Comparison of ENCODE assay signal across 8 cellular contexts in genomic region chr5:68252678-68253520, GRCh38. TPM values are rescaled to one million over a fixed set of nuclear protein-coding genes. Genes with fewer than 3 reads are reported as not detected.
DNase-seq lines count a peak whose midpoint lies in the region; ATAC-seq and TF ChIP-seq lines count a peak whose summit lies in the region.

No MANE protein-coding gene starts in this region.

- no peak overlapping the region for H3K4me2 ChIP-seq in mesenchymal stem cell (ENCODE audit: low read length, poor library complexity, severe bottlenecking)

- H3K27ac ChIP-seq in endodermal cell (ENCODE audit: low read depth, low read length) (no peak overlapping the region), mesenchymal stem cell (ENCODE audit: low read length, poor library complexity, severe bottlenecking) (no peak overlapping the region)

- H3K4me1 Mint-ChIP-seq in activated B cell treated with CpG ODN at 0.5 μM for 24 hours (peaks cover 83% of the 10 kb centered on the region), endodermal cell (peaks cover 47% of the 10 kb centered on the region)

- H3K9me3 Mint-ChIP-seq in activated B cell treated with CpG ODN at 0.5 μM for 24 hours (no peaks in the 10 kb centered on the region), endodermal cell (no peaks in the 10 kb centered on the region)

- H3K27me3 Mint-ChIP-seq in activated B cell treated with CpG ODN at 0.5 μM for 24 hours (no peaks in the 10 kb centered on the region), endodermal cell (ENCODE audit: insufficient read depth) (no peaks in the 10 kb centered on the region)

- ATAC-seq in activated B cell treated with CpG ODN at 0.5 μM for 24 hours (ENCODE audit: low read depth) = peak; percentile 75
- no peak for ATAC-seq in stimulated activated naive CD8-positive, alpha-beta T cell treated with anti-CD3 and anti-CD28 coated beads, Interleukin-15, Interleukin-2, amounts not matched to agents 100 U/mL and 50 U/mL, for 24 hours
- no peak for ATAC-seq in GM21528 (IDR thresholded peaks at IDR 0.05; ENCODE audit: low FRiP score, unreplicated experiment)

- CTCF ChIA-PET in activated B cell treated with CpG ODN at 0.5 μM for 24 hours (lab: Charles Lee) = interaction anchor here (0.8 to 6.9 kb wide), 18 partner anchors 9 to 1267 kb away, joined by 3 to 127 read pairs (median 4); partner anchors contain the start of gene PIK3R1

- H4K8ac ChIP-seq in mesenchymal stem cell (ENCODE audit: low read length) = no peak overlapping the region

- H3K9me3 ChIP-seq in endodermal cell (ENCODE audit: control insufficient read depth, low read length) = no peaks in the 10 kb centered on the region
- H3K9me3 ChIP-seq in mesenchymal stem cell (ENCODE audit: control insufficient read depth, low read length) = no peaks in the 10 kb centered on the region

- no peak overlapping the region for H3K18ac ChIP-seq in mesenchymal stem cell (ENCODE audit: low read depth in 1 of 2, low read length in 2 of 2)

- H3K4me3 ChIP-seq in endodermal cell (ENCODE audit: low read length) (no peak overlapping the region), mesenchymal stem cell (ENCODE audit: insufficient read depth in 1 of 2, low read depth in 1 of 2, low read length in 2 of 2) (peak overlapping the region in 1 of 2 experiments; percentile 59)

- H3K79me1 ChIP-seq in mesenchymal stem cell (replicated peaks; ENCODE audit: low read length, poor library complexity, severe bottlenecking) = peaks cover 23% of the 10 kb centered on the region

- H2AFZ ChIP-seq in mesenchymal stem cell (ENCODE audit: low read depth, low read length) = no peak overlapping the region

- H2BK120ac ChIP-seq in mesenchymal stem cell (ENCODE audit: low read depth, low read length) = no peak overlapping the region

- POLR2A ChIA-PET in activated B cell treated with CpG ODN at 0.5 μM for 24 hours (lab: Charles Lee) = interaction anchor here (0.6 to 2.2 kb wide), 6 partner anchors 13 to 1068 kb away, joined by 3 to 12 read pairs (median 4); partner anchors contain the start of gene PIK3R1

- H3K27me3 ChIP-seq in endodermal cell (ENCODE audit: control insufficient read depth, insufficient read depth, low read length, poor library complexity, severe bottlenecking) (no peaks in the 10 kb centered on the region), mesenchymal stem cell (ENCODE audit: control insufficient read depth in 1 of 2, insufficient read depth in 1 of 2, low read length in 2 of 2) (no peaks in the 10 kb centered on the region)

- no peak overlapping the region for H3K4me3 Mint-ChIP-seq in activated B cell treated with CpG ODN at 0.5 μM for 24 hours
- H3K4me3 Mint-ChIP-seq in endodermal cell = no peak overlapping the region

- no peak overlapping the region for H3K23ac ChIP-seq in mesenchymal stem cell (ENCODE audit: low read length in 2 of 2)

- H3K9ac ChIP-seq in endodermal cell (ENCODE audit: extremely low read depth, low read length, poor library complexity, severe bottlenecking) (no peak overlapping the region), mesenchymal stem cell (ENCODE audit: low read length) (peak overlapping the region; percentile 68)

- WGBS in endodermal cell (ENCODE audit: insufficient coverage in 1 of 2, insufficient read length in 1 of 2), 2 experiments = 61 to 66% methylated on average over 3 to 6 of the region's 6 CpGs
- 39% methylated on average over 3 of the region's 6 CpGs for WGBS in mesenchymal stem cell

- H3K14ac ChIP-seq in mesenchymal stem cell (ENCODE audit: low read length in 2 of 2) = no peak overlapping the region

- TF ChIP-seq CTCF in activated B cell treated with CpG ODN at 0.5 μM for 24 hours (IDR thresholded peaks at IDR 0.05) = no peak
- peak; percentile 92 for TF ChIP-seq CTCF in endodermal cell (conservative IDR thresholded peaks at IDR 0.05)

- H3K27ac Mint-ChIP-seq in activated B cell treated with CpG ODN at 0.5 μM for 24 hours (no peak overlapping the region), endodermal cell (no peak overlapping the region)

- H2BK12ac ChIP-seq in mesenchymal stem cell (ENCODE audit: low read length in 2 of 2) = no peak overlapping the region

- H3K36me3 Mint-ChIP-seq in activated B cell treated with CpG ODN at 0.5 μM for 24 hours (ENCODE audit: low read depth) (peaks cover 9% of the 10 kb centered on the region), endodermal cell (ENCODE audit: low read depth) (no peaks in the 10 kb centered on the region)

- no peak overlapping the region for H2AK5ac ChIP-seq in mesenchymal stem cell (ENCODE audit: low read length, severe bottlenecking)

- H4K91ac ChIP-seq in mesenchymal stem cell (ENCODE audit: low read length) = no peak overlapping the region

- DNase-seq in EL = peak; percentile 68
- peak; percentile 69 for DNase-seq in H4 (ENCODE audit: low spot score)
- DNase-seq in NCI-H146 (lab: John Stamatoyannopoulos, UW) = peak; percentile 70
- DNase-seq in activated B cell treated with CpG ODN at 0.5 μM for 24 hours = no peak
- DNase-seq in endodermal cell = peak; percentile 84
- peak; percentile 79 for DNase-seq in mesenchymal stem cell
- DNase-seq in stimulated activated naive CD8-positive, alpha-beta T cell treated with anti-CD3 and anti-CD28 coated beads, Interleukin-15, Interleukin-2, amounts not matched to agents 100 U/mL and 50 U/mL, for 24 hours = peak; percentile 58

- H3K4me1 ChIP-seq in endodermal cell (ENCODE audit: control insufficient read depth, insufficient read depth, low read length) (peaks cover 19% of the 10 kb centered on the region), mesenchymal stem cell (ENCODE audit: control insufficient read depth, insufficient read depth, low read depth, low read length) (peaks cover 8% of the 10 kb centered on the region)

- H2BK5ac ChIP-seq in mesenchymal stem cell (ENCODE audit: low read depth, low read length, poor library complexity, severe bottlenecking) = no peak overlapping the region

- no peak overlapping the region for H2BK15ac ChIP-seq in mesenchymal stem cell (ENCODE audit: low read depth, poor library complexity, severe bottlenecking)

- H3K36me3 ChIP-seq in endodermal cell (ENCODE audit: control insufficient read depth, insufficient read depth, low read length) (no peaks in the 10 kb centered on the region), mesenchymal stem cell (ENCODE audit: control insufficient read depth in 1 of 2, insufficient read depth in 2 of 2, low read depth in 1 of 2, low read length in 2 of 2) (no peaks in the 10 kb centered on the region)

- H3K4ac ChIP-seq in mesenchymal stem cell (ENCODE audit: low read depth in 1 of 2, low read length in 2 of 2) = no peak overlapping the region

- intact Hi-C loops in activated B cell treated with CpG ODN at 0.5 μM for 24 hours (cut with micrococcal nuclease) = loop anchor here (1.0 to 10.0 kb wide), 4 partner anchors 38 to 1948 kb away; partner anchors contain the start of gene PIK3R1

RNA-seq across cellular contexts. Expression of gene PIK3R1, which starts 37.3 kb away (rescaled TPM):
- total RNA-seq in H4 (2014; rRNA removed; shearing (Covaris generic)) = 15.7 and 17.2 TPM in 2 replicates
- 45.5 and 52.2 TPM in 2 replicates for total RNA-seq in activated B cell treated with CpG ODN at 0.5 μM for 24 hours
- 10 to 100 TPM; 29.8 to 30.2 TPM for total RNA-seq in endodermal cell
- polyA plus RNA-seq in endodermal cell (2013, experiment 1 of 2) = 29.8 TPM
- 31.2 TPM for polyA plus RNA-seq in endodermal cell (2013, experiment 2 of 2)
- 33.8 TPM for polyA plus RNA-seq in mesenchymal stem cell (2013, experiment 1 of 2)
- polyA plus RNA-seq in mesenchymal stem cell (2013, experiment 2 of 2) = 33.1 TPM
